In the genomic region with DNA sequence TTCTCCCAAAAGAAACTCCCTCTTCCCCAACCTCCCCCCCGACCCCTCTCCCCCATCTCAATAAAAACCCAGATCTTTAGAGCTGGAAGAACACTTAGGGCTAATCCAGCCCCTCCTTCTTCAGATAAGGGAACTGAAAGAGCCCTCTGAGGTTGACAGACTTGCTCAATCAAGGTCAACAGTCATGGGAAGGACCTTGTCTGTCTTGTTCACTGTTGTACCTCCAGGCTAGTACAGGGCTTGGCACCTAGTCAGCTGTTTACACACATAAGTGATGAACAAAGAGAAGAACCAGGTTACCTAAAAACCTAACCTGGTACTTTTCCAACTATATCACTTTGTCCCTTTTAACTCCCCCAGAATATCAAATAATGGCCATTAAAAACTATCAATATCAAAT, we compare ENCODE assay signal across 11 cellular contexts. TPM values are rescaled to one million over a fixed set of nuclear protein-coding genes. Genes with fewer than 3 reads are reported as not detected.
A peak's percentile ranks its signal among the peaks of the same experiment; 100 is the strongest.
DNase-seq lines count a peak whose midpoint lies in the region; ATAC-seq and TF ChIP-seq lines count a peak whose summit lies in the region.
"Had no signal": no experiment of that assay in that cellular context is flagged by ENCODE, and none has a peak within 500 bp of the region (broad histone marks: within the 10 kb centered on the region; RNA-seq: fewer than 3 reads in every experiment).

No MANE protein-coding gene starts in this region.

- peaks cover 47% of the 10 kb centered on the region for H3K4me1 ChIP-seq in CD8-positive, alpha-beta memory T cell (ENCODE audit: insufficient read depth, low read length)
- no peaks in the 10 kb centered on the region for H3K4me1 ChIP-seq in OCI-LY7 (ENCODE audit: insufficient read depth, low read length, poor library complexity, severe bottlenecking)

- intact Hi-C loops in OCI-LY7 (cut with micrococcal nuclease; ENCODE audit: unreplicated experiment), result no loop called here

- peaks cover 41 to 60% (median 52%) of the 10 kb centered on the region in 3 donors for H3K4me1 Mint-ChIP-seq in CD8-positive, alpha-beta memory T cell

- no peaks in the 10 kb centered on the region for H4K20me1 ChIP-seq in OCI-LY7 (ENCODE audit: insufficient read depth, low read length)

- TF ChIP-seq CTCF in epithelial cell of esophagus (IDR thresholded peaks at IDR 0.05; ENCODE audit: insufficient read depth, low read depth, low read length, missing control alignments) (no peak), OCI-LY7 (conservative IDR thresholded peaks at IDR 0.05; ENCODE audit: low read length) (no peak)

- no TSS peak for BruUV-seq in OCI-LY7 (replicated peaks; lab: Mats Ljungman, UMichigan)

- CTCF ChIA-PET in CD8-positive, alpha-beta memory T cell (lab: Charles Lee), result interaction anchor here (1.4 to 3.6 kb wide), 3 partner anchors 8 to 27 kb away, joined by 5 to 17 read pairs (median 6); no protein-coding TSS in a partner anchor
- CTCF ChIA-PET in OCI-LY7 (lab: Charles Lee; ENCODE audit: unreplicated experiment), result no interaction called here

- H3K4me2 ChIP-seq in OCI-LY7 (ENCODE audit: low read length), result no peak overlapping the region

- no peak overlapping the region for H3K27ac ChIP-seq in CD8-positive, alpha-beta memory T cell (ENCODE audit: low read depth, low read length)
- H3K27ac ChIP-seq in OCI-LY7 (ENCODE audit: low read depth, low read length, poor library complexity, severe bottlenecking), result no peak overlapping the region

- peak; percentile 34 for ATAC-seq in GM18870 (IDR thresholded peaks at IDR 0.05; ENCODE audit: unreplicated experiment)
- peak; percentile 31 for ATAC-seq in HG03139 (IDR thresholded peaks at IDR 0.05; ENCODE audit: unreplicated experiment)

- no peaks in the 10 kb centered on the region for H3K27me3 Mint-ChIP-seq in CD8-positive, alpha-beta memory T cell

- H3K4me3 Mint-ChIP-seq in CD8-positive, alpha-beta memory T cell, result peak overlapping the region in 6 of 7 donors; percentile 97 to 100 (median 98)

- no peaks in the 10 kb centered on the region for H3K9me3 ChIP-seq in CD8-positive, alpha-beta memory T cell (ENCODE audit: low read length)
- H3K9me3 ChIP-seq in OCI-LY7 (ENCODE audit: low read length), result no peaks in the 10 kb centered on the region

- no peaks in the 10 kb centered on the region for H3K79me2 ChIP-seq in OCI-LY7 (ENCODE audit: insufficient read depth, low read depth, low read length)

- no peak for DNase-seq in CD8-positive, alpha-beta memory T cell
- DNase-seq in epithelial cell of esophagus (ENCODE audit: low read depth) (peak; percentile 59), putamen (ENCODE audit: low spot score) (no peak), superior temporal gyrus (ENCODE audit: extremely low spot score) (no peak), D341Med (ENCODE audit: low spot score) (no peak), OCI-LY7 (ENCODE audit: low spot score) (no peak)
- DNase-seq: activated naive CD4-positive, alpha-beta T cell; EL; NCI-H510A had no signal

- no peaks in the 10 kb centered on the region for H3K27me3 ChIP-seq in CD8-positive, alpha-beta memory T cell (ENCODE audit: insufficient read depth, low read length, poor library complexity, severe bottlenecking)

- no peaks in the 10 kb centered on the region for H3K36me3 ChIP-seq in CD8-positive, alpha-beta memory T cell (ENCODE audit: insufficient read depth, low read length)
- H3K36me3 ChIP-seq in OCI-LY7 (ENCODE audit: insufficient read depth, low read length), result no peaks in the 10 kb centered on the region

- POLR2A ChIA-PET in CD8-positive, alpha-beta memory T cell (lab: Charles Lee), result no interaction called here
- POLR2A ChIA-PET in OCI-LY7 (lab: Charles Lee), result interaction anchor here (0.6 to 1.0 kb wide), 3 partner anchors 11 to 287 kb away, joined by 3 to 5 read pairs (median 3); no protein-coding TSS in a partner anchor

- no peak overlapping the region for H2AFZ ChIP-seq in OCI-LY7 (ENCODE audit: low read length)

- no peaks in the 10 kb centered on the region for H3K9me2 ChIP-seq in OCI-LY7 (ENCODE audit: insufficient read depth, low read length)

- no peak overlapping the region for H3K4me3 ChIP-seq in CD8-positive, alpha-beta memory T cell (ENCODE audit: low read length)
- no peak overlapping the region for H3K4me3 ChIP-seq in epithelial cell of esophagus (ENCODE audit: low read length)
- H3K4me3 ChIP-seq in OCI-LY7 (ENCODE audit: low read depth, low read length, poor library complexity, severe bottlenecking), result no peak overlapping the region

- peak overlapping the region in 6 of 8 donors; percentile 0 to 91 (median 10) for H3K27ac Mint-ChIP-seq in CD8-positive, alpha-beta memory T cell

- no peaks in the 10 kb centered on the region for H3K9me3 Mint-ChIP-seq in CD8-positive, alpha-beta memory T cell

- peaks cover 0 to 15% (median 3%) of the 10 kb centered on the region in 3 donors for H3K36me3 Mint-ChIP-seq in CD8-positive, alpha-beta memory T cell

RNA-seq across cellular contexts. Expression of gene TTC39B, which starts 2.4 kb away (rescaled TPM):
- total RNA-seq in CD8-positive, alpha-beta memory T cell, result 10 to 100 TPM; 11.3 to 12.1 TPM
- polyA plus RNA-seq in CD8-positive, alpha-beta memory T cell, result 6.9 TPM
- not detected in 2 replicates for total RNA-seq in OCI-LY7 (2014; rRNA removed; shearing (Covaris generic))
- 0.06 TPM in 1 of 2 replicates, not detected in the other for total RNA-seq in OCI-LY7 (2022)

Comparison
In these comparisons a context has a peak if more than half of its experiments do, and no peak if none do; other contexts are left out.
1. RNA of gene TTC39B, which starts 2.4 kb away (total RNA-seq): 11.3 to 12.1 TPM in CD8-positive, alpha-beta memory T cell; 0.06 TPM in OCI-LY7; every median in the first group is over 10 times any median in the second.